29 cellular contexts compared by ENCODE assay signal in genomic region chr20:38141889-38142494, GRCh38. TPM values are rescaled to one million over a fixed set of nuclear protein-coding genes. Genes with fewer than 3 reads are reported as not detected.
DNase-seq lines count a peak whose midpoint lies in the region; ATAC-seq, FAIRE-seq and TF ChIP-seq lines count a peak whose summit lies in the region.
"Had no signal": no experiment of that assay in that cellular context is flagged by ENCODE, and none has a peak within 500 bp of the region (broad histone marks: within the 10 kb centered on the region; RNA-seq: fewer than 3 reads in every experiment).

No MANE protein-coding gene starts in this region.

- no peaks in the 10 kb centered on the region for H3K27me3 ChIP-seq in K562 (ENCODE audit: control insufficient read depth in 2 of 2, insufficient read depth in 2 of 2, low read length in 2 of 2)
- no peaks in the 10 kb centered on the region for H3K27me3 ChIP-seq in hepatocyte
- no peaks in the 10 kb centered on the region for H3K27me3 ChIP-seq in neuronal stem cell (ENCODE audit: control insufficient read depth in 3 of 3, insufficient read depth in 3 of 3, low read depth in 1 of 3, low read length in 3 of 3)
- H3K27me3 ChIP-seq: BLaER1, body of pancreas had no signal

- POLR2A ChIA-PET in K562 (lab: Yijun Ruan, JAX) = interaction anchor here (0.9 kb wide), 1 partner anchor 22 kb away, joined by 3 read pairs; no protein-coding TSS in a partner anchor

- H2BK120ac ChIP-seq in neuronal stem cell (ENCODE audit: low read depth, low read length) = no peak overlapping the region

- H3K36me3 ChIP-seq in K562 (ENCODE audit: control insufficient read depth, insufficient read depth, low read length) = peaks cover 73% of the 10 kb centered on the region
- no peaks in the 10 kb centered on the region for H3K36me3 ChIP-seq in hepatocyte (replicated peaks; ENCODE audit: insufficient read depth, low read depth)
- no peaks in the 10 kb centered on the region for H3K36me3 ChIP-seq in neuronal stem cell (replicated peaks in 1 of 2; ENCODE audit: control insufficient read depth in 2 of 2, insufficient read depth in 2 of 2, low read length in 2 of 2)
- H3K36me3 ChIP-seq: BLaER1 had no signal

- no peaks in the 10 kb centered on the region for H3K9me2 ChIP-seq in hepatocyte (replicated peaks; ENCODE audit: insufficient read depth)

- no peak overlapping the region for H2BK12ac ChIP-seq in neuronal stem cell (ENCODE audit: low read length)

- no peaks in the 10 kb centered on the region for H3K9me1 ChIP-seq in K562 (ENCODE audit: control insufficient read depth, insufficient read depth, low read length)

- no peak overlapping the region for H3K4me3 Mint-ChIP-seq in Calu3 (ENCODE audit: low read depth, unreplicated experiment)
- no peak overlapping the region for H3K4me3 Mint-ChIP-seq in progenitor cell of endocrine pancreas (ENCODE audit: low read depth)
- H3K4me3 Mint-ChIP-seq: naive thymus-derived CD8-positive, alpha-beta T cell had no signal

- H3K9me3 ChIP-seq in K562 (replicated peaks; ENCODE audit: control insufficient read depth, insufficient read depth, low read depth, low read length) (no peaks in the 10 kb centered on the region), hepatocyte (ENCODE audit: low read depth) (no peaks in the 10 kb centered on the region), neuronal stem cell (replicated peaks in 1 of 2; ENCODE audit: control insufficient read depth in 2 of 2, insufficient read depth in 1 of 2, low read depth in 1 of 2, low read length in 2 of 2) (no peaks in the 10 kb centered on the region)
- H3K9me3 ChIP-seq: BLaER1, body of pancreas had no signal

- intact Hi-C loops in Calu3 (cut with micrococcal nuclease; ENCODE audit: unreplicated experiment) (no loop called here), K562 (cut with micrococcal nuclease) (no loop called here)

- H3K27me3 Mint-ChIP-seq in Calu3 (ENCODE audit: unreplicated experiment) (no peaks in the 10 kb centered on the region), progenitor cell of endocrine pancreas (peaks cover 8% of the 10 kb centered on the region)

- TF ChIP-seq EP300 in K562 (IDR thresholded peaks at IDR 0.05; ENCODE audit: low read length) = no peak

- 88% methylated on average over 16 of the region's 16 CpGs for WGBS in K562 (ENCODE audit: insufficient coverage, low coverage, missing lambda C conversion rate)
- WGBS in hepatocyte (ENCODE audit: low lambda C conversion rate, missing lambda C conversion rate) = 98% methylated on average over 16 of the region's 16 CpGs
- WGBS in neuronal stem cell (ENCODE audit: extremely low coverage in 2 of 2, insufficient read length in 2 of 2, insufficient replicate concordance in 1 of 2), 2 donors = no CpG with 5 or more reads among the region's 16 CpGs

- TF ChIP-seq RAD21 in K562 (CRISPR knock-in tag; conservative IDR thresholded peaks at IDR 0.05 in 1 of 2, IDR thresholded peaks at IDR 0.05 in 1 of 2) = no peak

- no peak for TF ChIP-seq POLR2A in K562 (conservative IDR thresholded peaks at IDR 0.05)

- no peak overlapping the region for H3K4ac ChIP-seq in neuronal stem cell (ENCODE audit: low read length)

- H3K9me3 Mint-ChIP-seq in Calu3 (ENCODE audit: low read depth, unreplicated experiment) (no peaks in the 10 kb centered on the region), progenitor cell of endocrine pancreas (ENCODE audit: low read depth) (no peaks in the 10 kb centered on the region)
- H3K9me3 Mint-ChIP-seq: naive thymus-derived CD8-positive, alpha-beta T cell had no signal

- no peak overlapping the region for H3K27ac ChIP-seq in K562 (ENCODE audit: extremely low read depth, low read depth, low read length)
- H3K27ac ChIP-seq in hepatocyte = peak overlapping the region; percentile 99
- H3K27ac ChIP-seq in neuronal stem cell (replicated peaks; ENCODE audit: low read length) = no peak overlapping the region
- H3K27ac ChIP-seq: BLaER1, VCaP had no signal

- ATAC-seq in K562 = no peak
- ATAC-seq: body of pancreas; naive thymus-derived CD8-positive, alpha-beta T cell had no signal

- peak overlapping the region; percentile 59 for H3K23ac ChIP-seq in neuronal stem cell (ENCODE audit: low read depth, low read length, poor library complexity)

- no peak overlapping the region for H2AFZ ChIP-seq in K562 (ENCODE audit: low read depth, low read length)
- no peak overlapping the region for H2AFZ ChIP-seq in hepatocyte
- no peak overlapping the region for H2AFZ ChIP-seq in neuronal stem cell (ENCODE audit: low read length)

- H3K79me1 ChIP-seq in neuronal stem cell (ENCODE audit: low read depth, low read length) = no peaks in the 10 kb centered on the region

- no peak for FAIRE-seq in K562 (lab: Jason Lieb, UNC)

- H2AK5ac ChIP-seq in neuronal stem cell (ENCODE audit: low read depth, low read length) = peak overlapping the region; percentile 53

- no peak overlapping the region for H3K14ac ChIP-seq in neuronal stem cell (ENCODE audit: low read length)

- peaks cover 96% of the 10 kb centered on the region for H3K36me3 Mint-ChIP-seq in Calu3 (ENCODE audit: insufficient read depth, unreplicated experiment)
- no peaks in the 10 kb centered on the region for H3K36me3 Mint-ChIP-seq in progenitor cell of endocrine pancreas (ENCODE audit: insufficient read depth)
- H3K36me3 Mint-ChIP-seq: naive thymus-derived CD8-positive, alpha-beta T cell had no signal

- in situ Hi-C loops in K562 (cut with MboI) = no loop called here

- no peak overlapping the region for H4K91ac ChIP-seq in neuronal stem cell (ENCODE audit: low read depth, low read length, poor library complexity)

- H3K4me2 ChIP-seq in K562 (ENCODE audit: insufficient read depth, low read length) = no peak overlapping the region
- H3K4me2 ChIP-seq in hepatocyte = no peak overlapping the region
- no peak overlapping the region for H3K4me2 ChIP-seq in neuronal stem cell (ENCODE audit: insufficient read depth, low read length, poor library complexity, severe bottlenecking)
- H3K4me2 ChIP-seq: BLaER1, smooth muscle cell had no signal

- no peak overlapping the region for H3K4me3 ChIP-seq in K562
- no peak overlapping the region for H3K4me3 ChIP-seq in hepatocyte
- H3K4me3 ChIP-seq in neuronal stem cell (ENCODE audit: low read length in 2 of 2) = no peak overlapping the region
- H3K4me3 ChIP-seq: BLaER1, body of pancreas, smooth muscle cell had no signal

- H2BK5ac ChIP-seq in neuronal stem cell (ENCODE audit: low read length) = no peak overlapping the region

- DNase-seq in Calu3 (no peak), K562 (ENCODE audit: extremely low read depth in 1 of 4, low spot score in 3 of 4) (no peak), hepatocyte (ENCODE audit: low spot score) (no peak), neuronal stem cell (ENCODE audit: low spot score) (no peak), progenitor cell of endocrine pancreas (ENCODE audit: low spot score, unreplicated experiment) (no peak), iPS-NIHi11 (ENCODE audit: low spot score) (no peak), DMS53 treated with DMSO at 0.1 percent for 48 hours (lab: John Stamatoyannopoulos, UW; ENCODE audit: unreplicated experiment) (no peak), Ammon's horn (ENCODE audit: low spot score) (no peak)
- DNase-seq: activated CD4-positive, alpha-beta T cell treated with anti-CD3 and anti-CD28 coated beads for 48 hours; activated gamma-delta T cell treated with Interleukin-2 at 50 U/mL for 16 hours; activated T-cell treated with anti-CD3 and anti-CD28 coated beads, Interleukin-2, amount 50 U/mL, for 1 hour; body of pancreas; DND-41; effector memory CD4-positive, alpha-beta T cell; head of caudate nucleus; Kasumi-1; midbrain; MV-4-11; NCI-H146; NCI-H446; NCI-H82; stimulated activated CD4-positive, alpha-beta T cell treated with anti-CD3 and anti-CD28 coated beads, Interleukin-2, amount 100 ng/mL, for 24 hours; SW 1271; T-helper 9 cell had no signal

- no peaks in the 10 kb centered on the region for H3K79me2 ChIP-seq in K562 (ENCODE audit: control insufficient read depth, insufficient read depth, low read length)
- H3K79me2 ChIP-seq in hepatocyte = no peaks in the 10 kb centered on the region

- no peak overlapping the region for H4K8ac ChIP-seq in neuronal stem cell (ENCODE audit: low read depth, low read length)

- CTCF ChIA-PET in Calu3 (lab: Charles Lee) = interaction anchor here (3.2 kb wide), 1 partner anchor 79 kb away, joined by 16 read pairs; no protein-coding TSS in a partner anchor
- CTCF ChIA-PET in K562 (lab: Yijun Ruan, JAX; ENCODE audit: low intra/inter-chr PET ratio) = no interaction called here

- no peaks in the 10 kb centered on the region for H4K20me1 ChIP-seq in K562 (replicated peaks; ENCODE audit: control insufficient read depth, insufficient read depth, low read length)
- H4K20me1 ChIP-seq in hepatocyte (ENCODE audit: insufficient read depth, poor library complexity, severe bottlenecking) = no peaks in the 10 kb centered on the region
- H4K20me1 ChIP-seq: BLaER1 had no signal

- peak overlapping the region; percentile 94 for H3K27ac Mint-ChIP-seq in Calu3 (ENCODE audit: unreplicated experiment)
- no peak overlapping the region for H3K27ac Mint-ChIP-seq in progenitor cell of endocrine pancreas
- H3K27ac Mint-ChIP-seq: naive thymus-derived CD8-positive, alpha-beta T cell had no signal

- BruUV-seq in Calu3 (replicated peaks; lab: Mats Ljungman, UMichigan) (no TSS peak), K562 (replicated peaks; lab: Mats Ljungman, UMichigan) (no TSS peak)

- no peak overlapping the region for H2BK15ac ChIP-seq in neuronal stem cell (ENCODE audit: low read length)

- TF ChIP-seq CTCF in Calu3 (IDR thresholded peaks at IDR 0.05; ENCODE audit: unreplicated experiment) = no peak
- TF ChIP-seq CTCF in K562 (IDR thresholded peaks at IDR 0.05 in 2 of 3, conservative IDR thresholded peaks at IDR 0.05 in 1 of 3; ENCODE audit: insufficient read depth in 2 of 3, low read depth in 1 of 3, low read length in 3 of 3) = no peak
- no peak for TF ChIP-seq CTCF in hepatocyte (IDR thresholded peaks at IDR 0.05; ENCODE audit: poor library complexity)
- TF ChIP-seq CTCF in progenitor cell of endocrine pancreas (IDR thresholded peaks at IDR 0.05; ENCODE audit: unreplicated experiment) = no peak

- H3K4me1 ChIP-seq in K562 (replicated peaks in 1 of 2; ENCODE audit: control insufficient read depth in 2 of 2, insufficient read depth in 2 of 2, low read length in 2 of 2) = peaks cover 26 to 36% of the 10 kb centered on the region in 2 experiments
- peaks cover 38% of the 10 kb centered on the region for H3K4me1 ChIP-seq in hepatocyte (ENCODE audit: insufficient read depth)
- peaks cover 3 to 10% of the 10 kb centered on the region in 2 donors for H3K4me1 ChIP-seq in neuronal stem cell (ENCODE audit: control insufficient read depth in 2 of 2, insufficient read depth in 1 of 2, low read depth in 1 of 2, low read length in 2 of 2)

- peak overlapping the region in 1 of 2 experiments; percentile 69; a peak in 1 of 4 replicates for H3K9ac ChIP-seq in K562 (ENCODE audit: insufficient read depth in 1 of 2, low read depth in 2 of 2, low read length in 2 of 2)
- peak overlapping the region; percentile 26 for H3K9ac ChIP-seq in neuronal stem cell (ENCODE audit: low read depth, low read length, poor library complexity)
- H3K9ac ChIP-seq: BLaER1 had no signal

- peaks cover 78% of the 10 kb centered on the region for H3K4me1 Mint-ChIP-seq in Calu3 (ENCODE audit: low read depth, unreplicated experiment)
- H3K4me1 Mint-ChIP-seq in progenitor cell of endocrine pancreas (ENCODE audit: low read depth) = peaks cover 11% of the 10 kb centered on the region
- H3K4me1 Mint-ChIP-seq: naive thymus-derived CD8-positive, alpha-beta T cell had no signal

- H3K18ac ChIP-seq in neuronal stem cell (ENCODE audit: low read length) = peak overlapping the region; percentile 36

RNA-seq across cellular contexts. Expression of gene TGM2, which starts 23.1 kb away (rescaled TPM):
- total RNA-seq in Calu3 (2022) = 261 and 311 TPM in 2 replicates
- 34.9 and 72.8 TPM in 2 replicates for total RNA-seq in K562 (2011; cell fraction: chromatin; rRNA removed; ENCODE audit: low replicate concordance)
- total RNA-seq in K562 (2011; cell fraction: nucleolus; rRNA removed) = 45.9 and 47.5 TPM in 2 replicates
- 36.4 and 37.1 TPM in 2 replicates for total RNA-seq in K562 (2011; cell fraction: nucleoplasm; rRNA removed)
- 48.3 and 61.2 TPM in 2 replicates for total RNA-seq in K562 (2014; rRNA removed)
- 17.4 and 22.0 TPM in 2 replicates for total RNA-seq in K562 (2014; rRNA removed; fragmentation: Illumina TruSeq; extraction: Trizol)
- total RNA-seq in K562 (2015; rRNA removed; fragmentation: Illumina TruSeq; extraction: Trizol) = 20.4 and 21.0 TPM in 2 replicates
- 78.5 and 82.3 TPM in 2 replicates for total RNA-seq in K562 (2021)
- polyA plus RNA-seq in K562 (2011; rRNA removed) = 35.3 and 37.6 TPM in 2 replicates
- polyA plus RNA-seq in K562 (2011; cell fraction: cytosol; rRNA removed) = 31.6 and 76.0 TPM in 2 replicates
- polyA plus RNA-seq in K562 (2011; cell fraction: nucleus; rRNA removed) = 26.4 and 54.7 TPM in 2 replicates
- 47.9 and 85.2 TPM in 2 replicates for polyA plus RNA-seq in K562 (2012)
- 55.1 and 56.7 TPM in 2 replicates for polyA plus RNA-seq in K562 (2014; fragmentation: Illumina TruSeq; extraction: Trizol)
- polyA plus RNA-seq in K562 (2014; fragmentation: Nextera tagmentation; extraction: Ambion mirVana) = 1 to 10 TPM; 5.5 TPM
- polyA plus RNA-seq in K562 (2014; rRNA removed) = 43.9 and 48.0 TPM in 2 replicates
- polyA minus RNA-seq in K562 (2011; rRNA and poly(A)+ RNA removed) = 21.4 and 54.6 TPM in 2 replicates
- 46.4 and 51.2 TPM in 2 replicates for polyA minus RNA-seq in K562 (2011; cell fraction: cytosol; rRNA and poly(A)+ RNA removed)
- 18.8 and 21.4 TPM in 2 replicates for polyA minus RNA-seq in K562 (2011; cell fraction: nucleus; rRNA and poly(A)+ RNA removed)
- 120 and 133 TPM in 2 replicates for total RNA-seq in hepatocyte
- 85.8 and 88.5 TPM in 2 replicates for polyA plus RNA-seq in hepatocyte
- polyA plus RNA-seq in neuronal stem cell (2013, experiment 1 of 2) = 0.46 TPM
- polyA plus RNA-seq in neuronal stem cell (2013, experiment 2 of 2) = 0.39 TPM
- total RNA-seq in progenitor cell of endocrine pancreas = 0.72 and 1.3 TPM in 2 replicates
- total RNA-seq: activated CD8-positive, alpha-beta memory T cell treated with anti-CD3 and anti-CD28 coated beads for 36 hours; naive thymus-derived CD8-positive, alpha-beta T cell had no signal
- polyA plus RNA-seq: naive thymus-derived CD8-positive, alpha-beta T cell had no signal
